Comparison of ENCODE assay signal across 21 cellular contexts in the genomic region with DNA sequence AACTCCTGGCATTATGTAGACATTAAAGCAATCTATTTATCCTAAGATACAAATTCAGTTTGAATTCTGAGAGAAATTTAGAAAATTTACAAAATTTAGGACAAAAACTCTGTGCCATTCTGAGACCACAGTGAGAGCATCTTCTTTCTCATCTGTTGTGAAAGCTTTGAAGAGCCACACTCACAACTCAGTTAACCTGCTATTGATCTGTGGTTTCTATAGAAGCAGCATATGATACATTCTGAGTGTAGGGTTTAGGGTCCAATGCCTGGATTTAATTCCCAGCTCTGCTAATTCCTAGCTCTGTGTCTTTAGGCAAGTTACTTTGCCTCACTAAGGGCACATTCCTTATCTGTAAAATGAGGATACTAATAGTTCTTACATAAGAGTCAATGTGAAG.
"Had no signal": no experiment of that assay in that cellular context is flagged by ENCODE, and none has a peak within 500 bp of the region (broad histone marks: within the 10 kb centered on the region; RNA-seq: fewer than 3 reads in every experiment).

No MANE protein-coding gene starts in this region.

- H3K4me3 Mint-ChIP-seq: IgD-negative memory B cell had no signal

- H3K27me3 Mint-ChIP-seq: IgD-negative memory B cell had no signal

- H3K9me3 Mint-ChIP-seq: IgD-negative memory B cell had no signal

- ATAC-seq: K562, Panc1, SK-N-SH treated with all-trans-retinoic acid at 6 μM for 48 hours had no signal

- H3K4me2 ChIP-seq: KMS-11 had no signal

- H3K4me3 ChIP-seq: K562 had no signal

- DNase-seq: Kasumi-1, MM.1S, NCI-H1092 treated with DMSO at 0.1 percent for 48 hours, NCI-H1436, NCI-H187, NCI-H2029, NCI-H2081 treated with DMSO at 0.1 percent for 48 hours, NCI-H2171, NCI-H226, NCI-H446, NCI-H510A, NCI-H524 treated with DMSO at 0.1 percent for 48 hours, NCI-H69, NCI-H774, SHP77 had no signal

- H3K27ac ChIP-seq: KMS-11, RWPE1 had no signal
